Comparison of ENCODE assay signal across 10 cellular contexts in the genomic region with DNA sequence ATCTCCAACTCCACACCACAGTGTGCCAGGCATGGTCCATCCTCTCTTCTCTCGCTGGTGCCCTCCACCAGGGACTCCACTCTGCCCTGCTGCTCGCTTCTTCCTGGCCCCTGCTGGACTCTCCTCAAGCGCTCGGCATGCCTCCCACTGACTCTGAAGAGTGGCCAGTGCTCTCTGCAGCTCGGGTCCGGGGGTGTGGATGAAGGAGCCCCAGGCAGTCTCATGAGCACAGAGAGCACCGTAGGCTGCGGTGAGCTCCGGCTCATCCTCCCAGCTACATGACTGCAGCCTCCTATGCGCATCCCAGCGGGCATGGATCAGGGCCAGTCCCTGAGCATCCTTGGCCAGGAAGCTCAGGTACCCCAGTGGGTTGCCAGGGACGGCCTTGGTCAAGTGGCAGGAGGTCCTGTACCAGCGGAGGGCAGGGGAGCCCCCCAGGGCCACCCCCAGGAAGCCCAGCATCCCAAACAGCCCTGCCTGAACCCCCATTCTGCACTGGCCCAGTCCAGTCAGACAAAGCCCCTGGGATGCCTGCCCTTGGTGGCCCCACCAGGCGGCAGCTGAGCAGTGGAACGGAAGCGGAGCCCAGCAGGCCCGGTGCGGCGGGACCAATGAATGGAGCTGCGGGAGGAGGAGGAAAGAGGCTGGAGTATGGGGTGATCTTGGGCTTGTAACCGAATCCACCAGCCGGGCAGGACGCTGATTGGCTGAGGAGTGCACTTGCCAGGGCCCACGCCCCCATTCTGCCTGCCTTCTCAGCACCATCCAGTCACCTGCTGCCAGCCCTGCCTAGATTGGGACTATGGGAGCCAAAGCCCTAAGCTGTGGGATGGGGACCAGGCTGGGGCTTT. TPM values are rescaled to one million over a fixed set of nuclear protein-coding genes. Genes with fewer than 3 reads are reported as not detected.
A peak's percentile ranks its signal among the peaks of the same experiment; 100 is the strongest.
DNase-seq lines count a peak whose midpoint lies in the region; ATAC-seq, FAIRE-seq and TF ChIP-seq lines count a peak whose summit lies in the region.
"Had no signal": no experiment of that assay in that cellular context is flagged by ENCODE, and none has a peak within 500 bp of the region (broad histone marks: within the 10 kb centered on the region; RNA-seq: fewer than 3 reads in every experiment).

A gene with protein sequence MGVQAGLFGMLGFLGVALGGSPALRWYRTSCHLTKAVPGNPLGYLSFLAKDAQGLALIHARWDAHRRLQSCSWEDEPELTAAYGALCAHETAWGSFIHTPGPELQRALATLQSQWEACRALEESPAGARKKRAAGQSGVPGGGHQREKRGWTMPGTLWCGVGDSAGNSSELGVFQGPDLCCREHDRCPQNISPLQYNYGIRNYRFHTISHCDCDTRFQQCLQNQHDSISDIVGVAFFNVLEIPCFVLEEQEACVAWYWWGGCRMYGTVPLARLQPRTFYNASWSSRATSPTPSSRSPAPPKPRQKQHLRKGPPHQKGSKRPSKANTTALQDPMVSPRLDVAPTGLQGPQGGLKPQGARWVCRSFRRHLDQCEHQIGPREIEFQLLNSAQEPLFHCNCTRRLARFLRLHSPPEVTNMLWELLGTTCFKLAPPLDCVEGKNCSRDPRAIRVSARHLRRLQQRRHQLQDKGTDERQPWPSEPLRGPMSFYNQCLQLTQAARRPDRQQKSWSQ (minus strand): TSS at position 643 of the 851 bp plus-strand sequence. CDS start 154 bp downstream, at position 489.

- ATAC-seq in GM18861 (IDR thresholded peaks at IDR 0.05; ENCODE audit: unreplicated experiment) = no peak
- ATAC-seq: PC-3 had no signal

- TF ChIP-seq POLR2A in spleen (IDR thresholded peaks at IDR 0.05) = no peak

- peaks cover 0 to 5% (median 0%) of the 10 kb centered on the region in 8 donors for H3K9me3 ChIP-seq in spleen

- peak; percentile 57 for DNase-seq in HCEC 1CT
- peak; percentile 79 to 91 for DNase-seq in NCI-H446 (lab: John Stamatoyannopoulos, UW)
- DNase-seq in fibroblast of gingiva (ENCODE audit: low read depth) = peak; percentile 39
- DNase-seq in posterior vena cava (ENCODE audit: low spot score) = peak; percentile 71
- no peak for DNase-seq in spleen
- DNase-seq in HTR-8/SVneo (ENCODE audit: insufficient read length, low spot score) = no peak
- DNase-seq: activated gamma-delta T cell, PC-3 had no signal

- H3K27me3 ChIP-seq in spleen (replicated peaks in 1 of 7) = peaks cover 0 to 31% (median 0%) of the 10 kb centered on the region in 7 donors

- TF ChIP-seq CTCF in spleen (IDR thresholded peaks at IDR 0.05 in 8 of 11, conservative IDR thresholded peaks at IDR 0.05 in 3 of 11) = no peak

- 45 to 55% (median 49%) methylated on average over 15 to 24 of the region's 24 CpGs for WGBS in spleen, 5 donors

- H3K4me1 ChIP-seq in spleen = no peaks in the 10 kb centered on the region

- H3K4me3 ChIP-seq in spleen = no peak within 1 kb of the TSS

- intact Hi-C loops in posterior vena cava (cut with DNase I) = loop anchor here in 1 of 2 donors (10.0 kb wide), 1 partner anchor 365 kb away; no protein-coding TSS in a partner anchor
- intact Hi-C loops in spleen (cut with DNase I; ENCODE audit: low total_unique reads) = no loop called here

- FAIRE-seq in HTR-8/SVneo (lab: Jason Lieb, UNC) = no peak

- H3K27ac ChIP-seq in spleen = no peak within 1 kb of the TSS

- no peaks in the 10 kb centered on the region for H3K36me3 ChIP-seq in spleen

RNA-seq across cellular contexts. Expression of the gene that starts here (rescaled TPM):
- total RNA-seq in posterior vena cava = not detected
- total RNA-seq in spleen = not detected
- not detected for polyA plus RNA-seq in spleen
- total RNA-seq: PC-3, urinary bladder had no signal
- polyA plus RNA-seq: urinary bladder had no signal

Comparison
In these comparisons a context has a peak if more than half of its experiments do, and no peak if none do; other contexts are left out.
1. Peak in DNase-seq in posterior vena cava; RNA of the gene not detected or under 1 TPM.
2. DNase-seq: peak in HCEC 1CT (single experiment), NCI-H446 (2 of 2) and fibroblast of gingiva (single experiment); none in spleen (single experiment) and HTR-8/SVneo (single experiment).